Comparison of ENCODE assay signal across 8 cellular contexts in genomic region chr12:102478416-102479098, GRCh38. TPM values are rescaled to one million over a fixed set of nuclear protein-coding genes. Genes with fewer than 3 reads are reported as not detected.
A peak's percentile ranks its signal among the peaks of the same experiment; 100 is the strongest.
DNase-seq lines count a peak whose midpoint lies in the region; ATAC-seq, FAIRE-seq and TF ChIP-seq lines count a peak whose summit lies in the region.

No MANE protein-coding gene starts in this region.

- H3K36me3 ChIP-seq in liver (ENCODE audit: control insufficient read depth in 4 of 4, insufficient read depth in 3 of 4, low read depth in 1 of 4, low read length in 3 of 4) (peaks cover 0 to 10% (median 3%) of the 10 kb centered on the region in 4 donors), HepG2 (replicated peaks in 1 of 2; ENCODE audit: control insufficient read depth in 1 of 2, insufficient read depth in 2 of 2, low read length in 2 of 2) (no peaks in the 10 kb centered on the region), upper lobe of right lung (no peaks in the 10 kb centered on the region)

- POLR2A ChIA-PET in HepG2 (lab: Yijun Ruan, JAX): no interaction called here

- H3K27ac ChIP-seq in liver (ENCODE audit: low read depth in 1 of 2, low read length in 2 of 2) (peak overlapping the region in 1 of 2 donors; percentile 76), HepG2 (ENCODE audit: extremely low read length, insufficient read depth, low read length) (no peak overlapping the region), upper lobe of right lung (peak overlapping the region; percentile 40)

- TF ChIP-seq EP300 in HepG2 (IDR thresholded peaks at IDR 0.05; ENCODE audit: low read depth in 2 of 2, low read length in 2 of 2): no peak
- TF ChIP-seq EP300 in HepG2 (CRISPR knock-in tag; IDR thresholded peaks at IDR 0.05; ENCODE audit: borderline replicate concordance): no peak

- no peaks in the 10 kb centered on the region for H3K27me3 ChIP-seq in liver (ENCODE audit: control insufficient read depth in 4 of 4, insufficient read depth in 4 of 4, low read length in 3 of 4)
- H3K27me3 ChIP-seq in HepG2 (ENCODE audit: control insufficient read depth in 1 of 2, insufficient read depth in 2 of 2, low read length in 2 of 2): peaks cover 0 to 1% of the 10 kb centered on the region in 2 experiments; a peak in 1 of 5 replicates
- H3K27me3 ChIP-seq in upper lobe of right lung: no peaks in the 10 kb centered on the region

- H3K9me3 ChIP-seq in liver (ENCODE audit: control insufficient read depth in 4 of 4, low read length in 3 of 4) (peaks cover 0 to 6% (median 0%) of the 10 kb centered on the region in 4 donors), HepG2 (ENCODE audit: low read length) (no peaks in the 10 kb centered on the region), upper lobe of right lung (no peaks in the 10 kb centered on the region)

- TF ChIP-seq RAD21 in liver (IDR thresholded peaks at IDR 0.05) (peak in 1 of 2 donors; percentile 4), HepG2 (CRISPR knock-in tag; IDR thresholded peaks at IDR 0.05) (no peak)

- TF ChIP-seq POLR2A in HepG2 (IDR thresholded peaks at IDR 0.05; ENCODE audit: insufficient read depth in 1 of 2, low read depth in 2 of 2, low read length in 2 of 2): no peak

- no TSS peak for BruUV-seq in HepG2 (replicated peaks; lab: Mats Ljungman, UMichigan)

- 13% methylated on average over 4 of the region's 4 CpGs for WGBS in liver
- WGBS in HepG2 (ENCODE audit: low lambda C conversion rate): 0% methylated on average over 4 of the region's 4 CpGs

- no peaks in the 10 kb centered on the region for H3K79me2 ChIP-seq in HepG2 (ENCODE audit: insufficient read depth, low read length)

- no peak for ATAC-seq in HepG2
- ATAC-seq in HG02759 (IDR thresholded peaks at IDR 0.05; ENCODE audit: unreplicated experiment): peak; percentile 63
- peak; percentile 67 for ATAC-seq in upper lobe of right lung

- peaks cover 3 to 34% (median 18%) of the 10 kb centered on the region in 4 donors for H3K4me1 ChIP-seq in liver (ENCODE audit: control insufficient read depth in 4 of 4, insufficient read depth in 4 of 4, low read length in 3 of 4)
- no peaks in the 10 kb centered on the region for H3K4me1 ChIP-seq in HepG2 (ENCODE audit: insufficient read depth, low read length)
- H3K4me1 ChIP-seq in upper lobe of right lung: peaks cover 25% of the 10 kb centered on the region

- no peak overlapping the region for H3K4me2 ChIP-seq in HepG2 (ENCODE audit: low read depth, low read length)

- H3K4me3 ChIP-seq in liver (ENCODE audit: low read depth in 1 of 3, low read length in 3 of 3): peak overlapping the region; percentile 47 to 93 (median 90)
- H3K4me3 ChIP-seq in HepG2 (replicated peaks in 1 of 3; ENCODE audit: insufficient read depth in 1 of 3, low read depth in 2 of 3, low read length in 3 of 3): no peak overlapping the region
- peak overlapping the region; percentile 36 for H3K4me3 ChIP-seq in upper lobe of right lung

- no peaks in the 10 kb centered on the region for H4K20me1 ChIP-seq in HepG2 (ENCODE audit: insufficient read depth, low read length)

- FAIRE-seq in HepG2 (lab: Jason Lieb, UNC): no peak

- in situ Hi-C loops in HepG2 (cut with HindIII; ENCODE audit: extremely low pct_ligation_motif_present, low pct_unique_long_range_greater_than_20kb): loop anchor here (25.0 kb wide), 1 partner anchor 166 kb away; no protein-coding TSS in a partner anchor

- no peak for TF ChIP-seq CTCF in liver (IDR thresholded peaks at IDR 0.05; ENCODE audit: low read depth, low read length, missing input control)
- no peak for TF ChIP-seq CTCF in HepG2 (CRISPR knock-in tag; IDR thresholded peaks at IDR 0.05)
- no peak for TF ChIP-seq CTCF in upper lobe of right lung (IDR thresholded peaks at IDR 0.05)

- H2AFZ ChIP-seq in HepG2 (ENCODE audit: low read length): no peak overlapping the region

- peak overlapping the region; percentile 51 to 88 for H3K9ac ChIP-seq in liver (ENCODE audit: low read depth in 1 of 2, low read length in 2 of 2)
- H3K9ac ChIP-seq in HepG2 (ENCODE audit: insufficient read depth, low read depth, low read length): no peak overlapping the region

- intact Hi-C loops in HepG2 (cut with micrococcal nuclease; ENCODE audit: unreplicated experiment): no loop called here
- intact Hi-C loops in upper lobe of right lung (cut with DNase I): no loop called here

- CTCF ChIA-PET in HepG2 (lab: Yijun Ruan, JAX; ENCODE audit: low intra/inter-chr PET ratio, low total read pairs): no interaction called here

- DNase-seq in HepG2 (ENCODE audit: low spot score) (no peak), RPMI8226 (peak; percentile 51), kidney glomerular epithelial cell (lab: John Stamatoyannopoulos, UW) (peak; percentile 25), upper lobe of right lung (no peak), SIG-M5 treated with dmso at 0.1 percent for 504 hours (lab: John Stamatoyannopoulos, UW; ENCODE audit: unreplicated experiment) (no peak), NCI-H2196 (lab: John Stamatoyannopoulos, UW; ENCODE audit: unreplicated experiment) (no peak)

TF ChIP-seq in liver, 16 proteins besides CTCF, POLR2A, EP300 and RAD21 (continues in another document):
- peak; percentile 66 for TF ChIP-seq TAF1 (conservative IDR thresholded peaks at IDR 0.05)
- TF ChIP-seq RXRA (IDR thresholded peaks at IDR 0.05): peak in 1 of 2 donors; percentile 14

TF ChIP-seq in HepG2, 621 proteins besides CTCF, POLR2A, EP300 and RAD21:
- TF ChIP-seq TEAD2 (CRISPR knock-in tag; IDR thresholded peaks at IDR 0.05): no peak
- TF ChIP-seq ZNF562 (CRISPR knock-in tag; IDR thresholded peaks at IDR 0.05; ENCODE audit: borderline replicate concordance): no peak
- no peak for TF ChIP-seq PHF20 (CRISPR knock-in tag; IDR thresholded peaks at IDR 0.05)
- TF ChIP-seq SAFB2 (CRISPR knock-in tag; IDR thresholded peaks at IDR 0.05; ENCODE audit: borderline replicate concordance, low read depth): no peak
- TF ChIP-seq ZNF33A (CRISPR knock-in tag; IDR thresholded peaks at IDR 0.05; ENCODE audit: borderline replicate concordance): no peak
- no peak for TF ChIP-seq ZMYM3 (CRISPR knock-in tag; IDR thresholded peaks at IDR 0.05)
- no peak for TF ChIP-seq ZC3H13 (CRISPR knock-in tag; IDR thresholded peaks at IDR 0.05)
- TF ChIP-seq MXD3 (CRISPR knock-in tag; IDR thresholded peaks at IDR 0.05): no peak
- no peak for TF ChIP-seq FLYWCH1 (CRISPR knock-in tag; IDR thresholded peaks at IDR 0.05)
- TF ChIP-seq NONO (IDR thresholded peaks at IDR 0.05): no peak
- no peak for TF ChIP-seq NONO (CRISPR knock-in tag; conservative IDR thresholded peaks at IDR 0.05)
- no peak for TF ChIP-seq SMAD9 (CRISPR knock-in tag; IDR thresholded peaks at IDR 0.05)
- TF ChIP-seq ZNF550 (CRISPR knock-in tag; IDR thresholded peaks at IDR 0.05; ENCODE audit: borderline replicate concordance): no peak
- TF ChIP-seq RBFOX2 (IDR thresholded peaks at IDR 0.05; ENCODE audit: low read depth, low read length): no peak
- TF ChIP-seq HNRNPH1 (optimal IDR thresholded peaks at IDR 0.05; ENCODE audit: low read depth, low read length): no peak
- TF ChIP-seq ZNF513 (CRISPR knock-in tag; conservative IDR thresholded peaks at IDR 0.05): no peak
- TF ChIP-seq KDM6A (CRISPR knock-in tag; IDR thresholded peaks at IDR 0.05; ENCODE audit: low read depth): no peak
- TF ChIP-seq HOXA5 (CRISPR knock-in tag; IDR thresholded peaks at IDR 0.05): no peak
- TF ChIP-seq TCF7 (IDR thresholded peaks at IDR 0.05; ENCODE audit: low read depth): no peak
TF ChIP-seq in HepG2: peak in this region for 0.

RNA-seq across cellular contexts. Expression of gene IGF1, which starts 1.8 kb away (rescaled TPM):
- 10 to 100 TPM in 1 of 2 donors, under 1 TPM in 1; 0.61 to 42.8 TPM for total RNA-seq in liver
- 100 to 1,000 TPM in 1 of 2 donors, 10 to 100 TPM in 1; 23.7 to 118 TPM for polyA plus RNA-seq in liver
- total RNA-seq in HepG2 (2016; rRNA removed; fragmentation: Illumina TruSeq; extraction: Trizol): not detected in 2 replicates
- total RNA-seq in HepG2 (2016; cell fraction: cytosol; rRNA removed; fragmentation: Illumina TruSeq; extraction: Trizol; ENCODE audit: low read depth): not detected in 2 replicates
- not detected in 2 replicates for total RNA-seq in HepG2 (2016; cell fraction: insoluble cytoplasmic fraction; rRNA removed; fragmentation: Illumina TruSeq; extraction: Trizol)
- total RNA-seq in HepG2 (2016; cell fraction: membrane; rRNA removed; fragmentation: Illumina TruSeq; extraction: Trizol): not detected in 2 replicates
- total RNA-seq in HepG2 (2016; cell fraction: nucleus; rRNA removed; fragmentation: Illumina TruSeq; extraction: Trizol): not detected in 2 replicates
- not detected in 2 replicates for polyA plus RNA-seq in HepG2 (2011; rRNA removed)
- polyA plus RNA-seq in HepG2 (2011; cell fraction: cytosol; rRNA removed): not detected in 2 replicates
- not detected in 2 replicates for polyA plus RNA-seq in HepG2 (2011; cell fraction: nucleus; rRNA removed)
- polyA plus RNA-seq in HepG2 (2012): not detected in 2 replicates
- not detected in 2 replicates for polyA plus RNA-seq in HepG2 (2016; cell fraction: cytosol; fragmentation: Illumina TruSeq; extraction: Trizol; ENCODE audit: low read depth)
- polyA plus RNA-seq in HepG2 (2016; cell fraction: insoluble cytoplasmic fraction; fragmentation: Illumina TruSeq; extraction: Trizol; ENCODE audit: low read depth): not detected in 2 replicates
- polyA plus RNA-seq in HepG2 (2016; cell fraction: membrane; fragmentation: Illumina TruSeq; extraction: Trizol; ENCODE audit: low read depth): not detected in 2 replicates
- not detected in 2 replicates for polyA plus RNA-seq in HepG2 (2016; cell fraction: nucleus; fragmentation: Illumina TruSeq; extraction: Trizol; ENCODE audit: insufficient read depth, low read depth)
- not detected in 2 replicates for polyA minus RNA-seq in HepG2 (2011; rRNA and poly(A)+ RNA removed; ENCODE audit: low replicate concordance)
- polyA minus RNA-seq in HepG2 (2011; cell fraction: cytosol; rRNA and poly(A)+ RNA removed): not detected in 2 replicates
- polyA minus RNA-seq in HepG2 (2011; cell fraction: nucleus; rRNA and poly(A)+ RNA removed): not detected in 2 replicates
- 6.0 TPM for total RNA-seq in upper lobe of right lung

Comparison
In these comparisons a context has a peak if more than half of its experiments do, and no peak if none do; other contexts are left out.
1. H3K4me3 ChIP-seq: peak in liver (3 of 3) and upper lobe of right lung (single experiment); none in HepG2 (0 of 3).
2. DNase-seq: peak in RPMI8226 (single experiment) and kidney glomerular epithelial cell (single experiment); none in HepG2 (single experiment), upper lobe of right lung (single experiment), SIG-M5 treated with dmso at 0.1 percent for 504 hours (single experiment) and NCI-H2196 (single experiment).